11 cellular contexts compared by ENCODE assay signal in genomic region chr17:57707892-57708291, GRCh38. TPM values are rescaled to one million over a fixed set of nuclear protein-coding genes. Genes with fewer than 3 reads are reported as not detected.
DNase-seq lines count a peak whose midpoint lies in the region; ATAC-seq and TF ChIP-seq lines count a peak whose summit lies in the region.
"Had no signal": no experiment of that assay in that cellular context is flagged by ENCODE, and none has a peak within 500 bp of the region (broad histone marks: within the 10 kb centered on the region; RNA-seq: fewer than 3 reads in every experiment).

No MANE protein-coding gene starts in this region.

- H3K4me3 Mint-ChIP-seq in activated T-helper 17 cell treated with anti-CD3 and anti-CD28 coated beads, Interleukin-2, amount 50 U/mL, for 72 hours = no peak overlapping the region
- H3K4me3 Mint-ChIP-seq in immature natural killer cell = no peak overlapping the region
- H3K4me3 Mint-ChIP-seq: IgD-negative memory B cell had no signal

- no peak overlapping the region for H3K4me3 ChIP-seq in right lobe of liver
- H3K4me3 ChIP-seq: breast epithelium, transverse colon had no signal

- H3K27me3 ChIP-seq in right lobe of liver = no peaks in the 10 kb centered on the region
- H3K27me3 ChIP-seq: breast epithelium had no signal

- H3K27ac Mint-ChIP-seq in activated T-helper 17 cell treated with anti-CD3 and anti-CD28 coated beads, Interleukin-2, amount 50 U/mL, for 72 hours = no peak overlapping the region
- H3K27ac Mint-ChIP-seq in immature natural killer cell = no peak overlapping the region

- intact Hi-C loops in Right ventricle myocardium inferior (cut with DNase I) (no loop called here), cardiac septum (cut with DNase I) (no loop called here), right lobe of liver (cut with DNase I) (no loop called here)

- no peaks in the 10 kb centered on the region for H3K36me3 ChIP-seq in right lobe of liver
- H3K36me3 ChIP-seq: breast epithelium, transverse colon had no signal

- 38% methylated on average over 3 of the region's 6 CpGs for WGBS in right lobe of liver (ENCODE audit: insufficient coverage, low coverage, low lambda C conversion rate, missing lambda C conversion rate)

- H3K36me3 Mint-ChIP-seq in activated T-helper 17 cell treated with anti-CD3 and anti-CD28 coated beads, Interleukin-2, amount 50 U/mL, for 72 hours (ENCODE audit: low read depth) = no peaks in the 10 kb centered on the region
- no peaks in the 10 kb centered on the region for H3K36me3 Mint-ChIP-seq in immature natural killer cell

- H3K4me1 Mint-ChIP-seq in activated T-helper 17 cell treated with anti-CD3 and anti-CD28 coated beads, Interleukin-2, amount 50 U/mL, for 72 hours = no peaks in the 10 kb centered on the region
- no peaks in the 10 kb centered on the region for H3K4me1 Mint-ChIP-seq in immature natural killer cell

- H3K9me3 Mint-ChIP-seq in activated T-helper 17 cell treated with anti-CD3 and anti-CD28 coated beads, Interleukin-2, amount 50 U/mL, for 72 hours = no peaks in the 10 kb centered on the region
- H3K9me3 Mint-ChIP-seq in immature natural killer cell = no peaks in the 10 kb centered on the region

- H3K4me1 ChIP-seq in right lobe of liver = no peaks in the 10 kb centered on the region
- H3K4me1 ChIP-seq: breast epithelium, transverse colon had no signal

- no peak for TF ChIP-seq POLR2A in right lobe of liver (IDR thresholded peaks at IDR 0.05)

- TF ChIP-seq CTCF in right lobe of liver (IDR thresholded peaks at IDR 0.05) = no peak

- DNase-seq in Right ventricle myocardium inferior (ENCODE audit: missing footprints) (no peak), cardiac septum (ENCODE audit: low spot score) (no peak), cerebellar cortex (ENCODE audit: low spot score) (peak; percentile 7), right lobe of liver (no peak), immature natural killer cell (no peak)
- DNase-seq in activated CD8-positive, alpha-beta memory T cell treated with anti-CD3 and anti-CD28 coated beads, Interleukin-2, amount 50 U/mL, for 4 hours = no peak
- DNase-seq: transverse colon had no signal

- peaks cover 7% of the 10 kb centered on the region for H3K27me3 Mint-ChIP-seq in activated T-helper 17 cell treated with anti-CD3 and anti-CD28 coated beads, Interleukin-2, amount 50 U/mL, for 72 hours
- peaks cover 5 to 8% (median 5%) of the 10 kb centered on the region in 3 donors for H3K27me3 Mint-ChIP-seq in immature natural killer cell (ENCODE audit: low read depth in 3 of 3)

- no peaks in the 10 kb centered on the region for H3K9me3 ChIP-seq in right lobe of liver
- H3K9me3 ChIP-seq: breast epithelium, transverse colon had no signal

- H3K27ac ChIP-seq in right lobe of liver = no peak overlapping the region
- H3K27ac ChIP-seq: breast epithelium, transverse colon had no signal

- ATAC-seq in Right ventricle myocardium inferior (peak; percentile 50), right lobe of liver (peak; percentile 41 to 56 (median 44)), GM19035 (IDR thresholded peaks at IDR 0.05; ENCODE audit: unreplicated experiment) (no peak)
- ATAC-seq in activated T-helper 17 cell treated with anti-CD3 and anti-CD28 coated beads, Interleukin-2, amount 50 U/mL, for 72 hours (replicated peaks) = no peak

RNA-seq across cellular contexts. Expression of gene CCDC182, which starts 37.2 kb away (rescaled TPM):
- total RNA-seq in Right ventricle myocardium inferior (not detected), cardiac septum (not detected), right lobe of liver (not detected)
- total RNA-seq in activated T-helper 17 cell treated with anti-CD3 and anti-CD28 coated beads, Interleukin-2, amount 50 U/mL, for 72 hours = not detected
- not detected for polyA plus RNA-seq in immature natural killer cell
- total RNA-seq: breast epithelium, transverse colon had no signal
- polyA plus RNA-seq: IgD-negative memory B cell had no signal

Comparison
In these comparisons a context has a peak if more than half of its experiments do, and no peak if none do; other contexts are left out.
1. ATAC-seq: peak in Right ventricle myocardium inferior (single experiment) and right lobe of liver (4 of 4); none in activated T-helper 17 cell treated with anti-CD3 and anti-CD28 coated beads, Interleukin-2, amount 50 U/mL, for 72 hours (single experiment) and GM19035 (single experiment).